Comparison of ENCODE assay signal across 1 cellular context in the genomic region with DNA sequence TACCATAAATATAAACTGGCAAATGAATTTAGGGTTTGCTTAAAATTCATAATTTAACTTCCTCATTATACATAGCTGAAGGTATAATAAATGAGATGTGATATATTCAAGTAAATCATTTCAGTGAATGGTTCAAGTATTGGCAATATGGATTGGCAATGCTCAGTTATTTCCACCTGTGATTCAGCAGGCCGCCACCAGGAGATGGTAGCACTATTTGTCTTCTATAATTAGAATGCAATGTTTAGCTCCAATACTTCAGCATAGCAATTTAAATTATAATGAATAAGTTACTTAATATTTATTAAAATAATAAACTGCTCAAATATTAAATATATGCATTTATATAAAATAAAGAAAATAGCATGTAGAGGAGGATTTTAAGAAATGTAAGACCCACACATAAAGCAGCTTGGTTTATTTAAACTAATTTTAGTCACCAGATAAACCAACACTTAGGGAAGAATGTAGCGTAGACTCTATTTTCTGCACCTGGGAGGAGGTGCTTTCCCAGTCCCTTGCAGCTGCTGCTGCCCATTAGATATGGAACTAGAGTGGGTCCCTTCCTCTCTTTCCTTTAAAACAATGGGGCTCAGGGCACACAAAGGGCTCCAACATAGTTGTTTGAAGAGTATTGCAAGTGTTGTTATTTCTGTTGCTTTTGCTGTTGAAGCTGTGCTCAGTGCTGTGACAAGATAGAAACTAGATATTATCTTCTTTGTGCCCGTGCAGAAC.
TF ChIP-seq lines count a peak whose summit lies in the region.

No MANE protein-coding gene starts in this region.

TF ChIP-seq in GM23338, 12 proteins besides CTCF, POLR2A, EP300 and RAD21 (continued from another document):
- TF ChIP-seq, protein P1, sequence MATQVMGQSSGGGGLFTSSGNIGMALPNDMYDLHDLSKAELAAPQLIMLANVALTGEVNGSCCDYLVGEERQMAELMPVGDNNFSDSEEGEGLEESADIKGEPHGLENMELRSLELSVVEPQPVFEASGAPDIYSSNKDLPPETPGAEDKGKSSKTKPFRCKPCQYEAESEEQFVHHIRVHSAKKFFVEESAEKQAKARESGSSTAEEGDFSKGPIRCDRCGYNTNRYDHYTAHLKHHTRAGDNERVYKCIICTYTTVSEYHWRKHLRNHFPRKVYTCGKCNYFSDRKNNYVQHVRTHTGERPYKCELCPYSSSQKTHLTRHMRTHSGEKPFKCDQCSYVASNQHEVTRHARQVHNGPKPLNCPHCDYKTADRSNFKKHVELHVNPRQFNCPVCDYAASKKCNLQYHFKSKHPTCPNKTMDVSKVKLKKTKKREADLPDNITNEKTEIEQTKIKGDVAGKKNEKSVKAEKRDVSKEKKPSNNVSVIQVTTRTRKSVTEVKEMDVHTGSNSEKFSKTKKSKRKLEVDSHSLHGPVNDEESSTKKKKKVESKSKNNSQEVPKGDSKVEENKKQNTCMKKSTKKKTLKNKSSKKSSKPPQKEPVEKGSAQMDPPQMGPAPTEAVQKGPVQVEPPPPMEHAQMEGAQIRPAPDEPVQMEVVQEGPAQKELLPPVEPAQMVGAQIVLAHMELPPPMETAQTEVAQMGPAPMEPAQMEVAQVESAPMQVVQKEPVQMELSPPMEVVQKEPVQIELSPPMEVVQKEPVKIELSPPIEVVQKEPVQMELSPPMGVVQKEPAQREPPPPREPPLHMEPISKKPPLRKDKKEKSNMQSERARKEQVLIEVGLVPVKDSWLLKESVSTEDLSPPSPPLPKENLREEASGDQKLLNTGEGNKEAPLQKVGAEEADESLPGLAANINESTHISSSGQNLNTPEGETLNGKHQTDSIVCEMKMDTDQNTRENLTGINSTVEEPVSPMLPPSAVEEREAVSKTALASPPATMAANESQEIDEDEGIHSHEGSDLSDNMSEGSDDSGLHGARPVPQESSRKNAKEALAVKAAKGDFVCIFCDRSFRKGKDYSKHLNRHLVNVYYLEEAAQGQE (IDR thresholded peaks at IDR 0.05; ENCODE audit: unreplicated experiment): no peak
- TF ChIP-seq CREB1 (CRISPR knock-in tag; IDR thresholded peaks at IDR 0.05; ENCODE audit: low read depth): no peak
- no peak for TF ChIP-seq ZNF114 (CRISPR knock-in tag; IDR thresholded peaks at IDR 0.05)
- TF ChIP-seq, protein P2, sequence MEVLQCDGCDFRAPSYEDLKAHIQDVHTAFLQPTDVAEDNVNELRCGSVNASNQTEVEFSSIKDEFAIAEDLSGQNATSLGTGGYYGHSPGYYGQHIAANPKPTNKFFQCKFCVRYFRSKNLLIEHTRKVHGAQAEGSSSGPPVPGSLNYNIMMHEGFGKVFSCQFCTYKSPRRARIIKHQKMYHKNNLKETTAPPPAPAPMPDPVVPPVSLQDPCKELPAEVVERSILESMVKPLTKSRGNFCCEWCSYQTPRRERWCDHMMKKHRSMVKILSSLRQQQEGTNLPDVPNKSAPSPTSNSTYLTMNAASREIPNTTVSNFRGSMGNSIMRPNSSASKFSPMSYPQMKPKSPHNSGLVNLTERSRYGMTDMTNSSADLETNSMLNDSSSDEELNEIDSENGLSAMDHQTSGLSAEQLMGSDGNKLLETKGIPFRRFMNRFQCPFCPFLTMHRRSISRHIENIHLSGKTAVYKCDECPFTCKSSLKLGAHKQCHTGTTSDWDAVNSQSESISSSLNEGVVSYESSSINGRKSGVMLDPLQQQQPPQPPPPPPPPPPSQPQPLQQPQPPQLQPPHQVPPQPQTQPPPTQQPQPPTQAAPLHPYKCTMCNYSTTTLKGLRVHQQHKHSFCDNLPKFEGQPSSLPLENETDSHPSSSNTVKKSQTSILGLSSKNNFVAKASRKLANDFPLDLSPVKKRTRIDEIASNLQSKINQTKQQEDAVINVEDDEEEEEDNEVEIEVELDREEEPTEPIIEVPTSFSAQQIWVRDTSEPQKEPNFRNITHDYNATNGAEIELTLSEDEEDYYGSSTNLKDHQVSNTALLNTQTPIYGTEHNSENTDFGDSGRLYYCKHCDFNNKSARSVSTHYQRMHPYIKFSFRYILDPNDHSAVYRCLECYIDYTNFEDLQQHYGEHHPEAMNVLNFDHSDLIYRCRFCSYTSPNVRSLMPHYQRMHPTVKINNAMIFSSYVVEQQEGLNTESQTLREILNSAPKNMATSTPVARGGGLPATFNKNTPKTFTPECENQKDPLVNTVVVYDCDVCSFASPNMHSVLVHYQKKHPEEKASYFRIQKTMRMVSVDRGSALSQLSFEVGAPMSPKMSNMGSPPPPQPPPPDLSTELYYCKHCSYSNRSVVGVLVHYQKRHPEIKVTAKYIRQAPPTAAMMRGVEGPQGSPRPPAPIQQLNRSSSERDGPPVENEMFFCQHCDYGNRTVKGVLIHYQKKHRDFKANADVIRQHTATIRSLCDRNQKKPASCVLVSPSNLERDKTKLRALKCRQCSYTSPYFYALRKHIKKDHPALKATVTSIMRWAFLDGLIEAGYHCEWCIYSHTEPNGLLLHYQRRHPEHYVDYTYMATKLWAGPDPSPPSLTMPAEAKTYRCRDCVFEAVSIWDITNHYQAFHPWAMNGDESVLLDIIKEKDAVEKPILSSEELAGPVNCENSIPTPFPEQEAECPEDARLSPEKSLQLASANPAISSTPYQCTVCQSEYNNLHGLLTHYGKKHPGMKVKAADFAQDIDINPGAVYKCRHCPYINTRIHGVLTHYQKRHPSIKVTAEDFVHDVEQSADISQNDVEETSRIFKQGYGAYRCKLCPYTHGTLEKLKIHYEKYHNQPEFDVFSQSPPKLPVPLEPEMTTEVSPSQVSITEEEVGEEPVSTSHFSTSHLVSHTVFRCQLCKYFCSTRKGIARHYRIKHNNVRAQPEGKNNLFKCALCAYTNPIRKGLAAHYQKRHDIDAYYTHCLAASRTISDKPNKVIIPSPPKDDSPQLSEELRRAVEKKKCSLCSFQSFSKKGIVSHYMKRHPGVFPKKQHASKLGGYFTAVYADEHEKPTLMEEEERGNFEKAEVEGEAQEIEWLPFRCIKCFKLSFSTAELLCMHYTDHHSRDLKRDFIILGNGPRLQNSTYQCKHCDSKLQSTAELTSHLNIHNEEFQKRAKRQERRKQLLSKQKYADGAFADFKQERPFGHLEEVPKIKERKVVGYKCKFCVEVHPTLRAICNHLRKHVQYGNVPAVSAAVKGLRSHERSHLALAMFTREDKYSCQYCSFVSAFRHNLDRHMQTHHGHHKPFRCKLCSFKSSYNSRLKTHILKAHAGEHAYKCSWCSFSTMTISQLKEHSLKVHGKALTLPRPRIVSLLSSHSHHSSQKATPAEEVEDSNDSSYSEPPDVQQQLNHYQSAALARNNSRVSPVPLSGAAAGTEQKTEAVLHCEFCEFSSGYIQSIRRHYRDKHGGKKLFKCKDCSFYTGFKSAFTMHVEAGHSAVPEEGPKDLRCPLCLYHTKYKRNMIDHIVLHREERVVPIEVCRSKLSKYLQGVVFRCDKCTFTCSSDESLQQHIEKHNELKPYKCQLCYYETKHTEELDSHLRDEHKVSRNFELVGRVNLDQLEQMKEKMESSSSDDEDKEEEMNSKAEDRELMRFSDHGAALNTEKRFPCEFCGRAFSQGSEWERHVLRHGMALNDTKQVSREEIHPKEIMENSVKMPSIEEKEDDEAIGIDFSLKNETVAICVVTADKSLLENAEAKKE (CRISPR knock-in tag; IDR thresholded peaks at IDR 0.05): no peak
